ENCODE assay signal across 9 cellular contexts in genomic region chr7:2523461-2523905, GRCh38. TPM values are rescaled to one million over a fixed set of nuclear protein-coding genes. Genes with fewer than 3 reads are reported as not detected.
DNase-seq lines count a peak whose midpoint lies in the region; ATAC-seq and TF ChIP-seq lines count a peak whose summit lies in the region.
"Had no signal": no experiment of that assay in that cellular context is flagged by ENCODE, and none has a peak within 500 bp of the region (broad histone marks: within the 10 kb centered on the region; RNA-seq: fewer than 3 reads in every experiment).

No MANE protein-coding gene starts in this region.

- peaks cover 27 to 93% (median 61%) of the 10 kb centered on the region in 9 donors for H3K4me1 ChIP-seq in heart right ventricle
- H3K4me1 ChIP-seq in urinary bladder (ENCODE audit: insufficient read depth), result no peaks in the 10 kb centered on the region

- peak overlapping the region; percentile 97 for H3K4me3 Mint-ChIP-seq in activated T-helper 1 cell treated with anti-CD3 and anti-CD28 coated beads, Interleukin-12 subunit alpha, Interleukin-12 subunit beta, Interleukin-2, Interleukin-4 antibody, amounts not matched to agents 30 ng/mL and 10 ng/mL and 1 ng/mL, durations not matched to agents 14 hours and 24 hours and 36 hours

- peaks cover 0 to 33% (median 6%) of the 10 kb centered on the region in 7 donors for H3K27me3 ChIP-seq in heart right ventricle

- intact Hi-C loops in heart right ventricle (cut with DNase I) (loop anchor here in 4 of 10 donors (5.0 kb wide), 4 partner anchors 34 to 51 kb away; partner anchors contain the start of genes GRIFIN (in 2 of the 4), BRAT1 (in 1 of the 4) and IQCE (in 1 of the 4)), Right ventricle myocardium superior (cut with DNase I) (no loop called here), left colon (cut with DNase I, micrococcal nuclease) (no loop called here)
- intact Hi-C loops in activated T-helper 1 cell treated with anti-CD3 and anti-CD28 coated beads, Interleukin-12 subunit alpha, Interleukin-12 subunit beta, Interleukin-2, Interleukin-4 antibody, amounts not matched to agents 30 ng/mL and 10 ng/mL and 1 ng/mL, durations not matched to agents 14 hours and 24 hours and 36 hours (cut with micrococcal nuclease), result loop anchor here (5.0 kb wide), 2 partner anchors 991 to 1386 kb away; partner anchors contain the start of gene MAFK

- ATAC-seq in heart right ventricle (peak in 2 of 8 donors; percentile 3 to 5), Right ventricle myocardium superior (ENCODE audit: poor library complexity) (no peak), left colon (peak; percentile 46)

- peaks cover 43% of the 10 kb centered on the region for H3K4me1 Mint-ChIP-seq in activated T-helper 1 cell treated with anti-CD3 and anti-CD28 coated beads, Interleukin-12 subunit alpha, Interleukin-12 subunit beta, Interleukin-2, Interleukin-4 antibody, amounts not matched to agents 30 ng/mL and 10 ng/mL and 1 ng/mL, durations not matched to agents 14 hours and 24 hours and 36 hours (ENCODE audit: low read depth)

- H3K27me3 Mint-ChIP-seq in activated T-helper 1 cell treated with anti-CD3 and anti-CD28 coated beads, Interleukin-12 subunit alpha, Interleukin-12 subunit beta, Interleukin-2, Interleukin-4 antibody, amounts not matched to agents 30 ng/mL and 10 ng/mL and 1 ng/mL, durations not matched to agents 14 hours and 24 hours and 36 hours (ENCODE audit: insufficient read depth), result no peaks in the 10 kb centered on the region

- H3K27ac ChIP-seq in heart right ventricle, result peak overlapping the region in 9 of 10 donors; percentile 43 to 91 (median 81)
- H3K27ac ChIP-seq in urinary bladder (ENCODE audit: low read depth), result peak overlapping the region; percentile 72

- no peak for TF ChIP-seq CTCF in heart right ventricle (IDR thresholded peaks at IDR 0.05)

- H3K9me3 ChIP-seq in heart right ventricle, result no peaks in the 10 kb centered on the region

- H3K36me3 ChIP-seq in heart right ventricle, result peaks cover 0 to 38% (median 4%) of the 10 kb centered on the region in 9 donors
- H3K36me3 ChIP-seq in urinary bladder (ENCODE audit: insufficient read depth), result no peaks in the 10 kb centered on the region

- peaks cover 11% of the 10 kb centered on the region for H3K36me3 Mint-ChIP-seq in activated T-helper 1 cell treated with anti-CD3 and anti-CD28 coated beads, Interleukin-12 subunit alpha, Interleukin-12 subunit beta, Interleukin-2, Interleukin-4 antibody, amounts not matched to agents 30 ng/mL and 10 ng/mL and 1 ng/mL, durations not matched to agents 14 hours and 24 hours and 36 hours (ENCODE audit: low read depth)

- H3K4me3 ChIP-seq in heart right ventricle (peak overlapping the region in 9 of 10 donors; percentile 15 to 82 (median 67)), urinary bladder (ENCODE audit: low read depth, low read length) (peak overlapping the region; percentile 13)

- DNase-seq in heart right ventricle (no peak), Right ventricle myocardium superior (no peak), left colon (peak; percentile 68 to 70), NOMO-1 treated with DMSO at 0.1 percent for 48 hours (lab: John Stamatoyannopoulos, UW; ENCODE audit: unreplicated experiment) (no peak), globus pallidus (ENCODE audit: low spot score) (no peak), GDM1 (lab: John Stamatoyannopoulos, UW) (no peak)
- DNase-seq in activated T-helper 1 cell treated with anti-CD3 and anti-CD28 coated beads, Interleukin-12 subunit alpha, Interleukin-12 subunit beta, Interleukin-2, Interleukin-4 antibody, amounts not matched to agents 30 ng/mL and 10 ng/mL and 1 ng/mL, durations not matched to agents 14 hours and 24 hours and 36 hours (ENCODE audit: low spot score), result no peak

- H3K9me3 Mint-ChIP-seq in activated T-helper 1 cell treated with anti-CD3 and anti-CD28 coated beads, Interleukin-12 subunit alpha, Interleukin-12 subunit beta, Interleukin-2, Interleukin-4 antibody, amounts not matched to agents 30 ng/mL and 10 ng/mL and 1 ng/mL, durations not matched to agents 14 hours and 24 hours and 36 hours, result no peaks in the 10 kb centered on the region

- H3K27ac Mint-ChIP-seq in activated T-helper 1 cell treated with anti-CD3 and anti-CD28 coated beads, Interleukin-12 subunit alpha, Interleukin-12 subunit beta, Interleukin-2, Interleukin-4 antibody, amounts not matched to agents 30 ng/mL and 10 ng/mL and 1 ng/mL, durations not matched to agents 14 hours and 24 hours and 36 hours, result peak overlapping the region; percentile 95

- WGBS in heart right ventricle, 2 donors, result 23 to 29% methylated on average over 22 of the region's 22 CpGs
- 52% methylated on average over 22 of the region's 22 CpGs for WGBS in urinary bladder

RNA-seq across cellular contexts. Expression of gene LFNG, which starts 3.9 kb away (rescaled TPM):
- total RNA-seq in heart right ventricle (10 to 100 TPM in 4 of 10 donors, 1 to 10 TPM in 6; 2.4 to 11.8 (median 9.0) TPM), Right ventricle myocardium superior (4.6 TPM), left colon (10 to 100 TPM; 48.3 to 70.1 TPM), urinary bladder (16.8 TPM)
- polyA plus RNA-seq in heart right ventricle (10 to 100 TPM in 1 of 2 donors, 1 to 10 TPM in 1; 7.2 to 10.8 TPM), urinary bladder (10.7 TPM)
- total RNA-seq in activated T-helper 1 cell treated with anti-CD3 and anti-CD28 coated beads, Interleukin-12 subunit alpha, Interleukin-12 subunit beta, Interleukin-2, Interleukin-4 antibody, amounts not matched to agents 30 ng/mL and 10 ng/mL and 1 ng/mL, durations not matched to agents 14 hours and 24 hours and 36 hours, result 34.8 and 34.9 TPM in 2 replicates

RNA-seq across cellular contexts. Expression of gene BRAT1, which starts 31.8 kb away (rescaled TPM):
- total RNA-seq in heart right ventricle, result 10 to 100 TPM; 10.6 to 18.2 (median 12.8) TPM
- 10 to 100 TPM; 16.8 to 22.8 TPM for polyA plus RNA-seq in heart right ventricle
- 14.7 TPM for total RNA-seq in Right ventricle myocardium superior
- 39.2 and 42.9 TPM in 2 replicates for total RNA-seq in activated T-helper 1 cell treated with anti-CD3 and anti-CD28 coated beads, Interleukin-12 subunit alpha, Interleukin-12 subunit beta, Interleukin-2, Interleukin-4 antibody, amounts not matched to agents 30 ng/mL and 10 ng/mL and 1 ng/mL, durations not matched to agents 14 hours and 24 hours and 36 hours
- 10 to 100 TPM; 21.8 to 21.9 TPM for total RNA-seq in left colon
- 18.2 TPM for total RNA-seq in urinary bladder
- 30.9 TPM for polyA plus RNA-seq in urinary bladder

RNA-seq across cellular contexts. Expression of gene IQCE, which starts 35.3 kb away (rescaled TPM):
- total RNA-seq in heart right ventricle (10 to 100 TPM in 4 of 10 donors, 1 to 10 TPM in 6; 7.8 to 13.8 (median 9.4) TPM), Right ventricle myocardium superior (9.9 TPM), left colon (10 to 100 TPM; 28.5 to 30.5 TPM), urinary bladder (9.3 TPM)
- polyA plus RNA-seq in heart right ventricle (1 to 10 TPM; 4.2 to 5.0 TPM), urinary bladder (8.9 TPM)
- 10.5 and 11.1 TPM in 2 replicates for total RNA-seq in activated T-helper 1 cell treated with anti-CD3 and anti-CD28 coated beads, Interleukin-12 subunit alpha, Interleukin-12 subunit beta, Interleukin-2, Interleukin-4 antibody, amounts not matched to agents 30 ng/mL and 10 ng/mL and 1 ng/mL, durations not matched to agents 14 hours and 24 hours and 36 hours

RNA-seq across cellular contexts. Expression of gene GRIFIN, which starts 47.3 kb away (rescaled TPM):
- total RNA-seq in heart right ventricle (not detected), Right ventricle myocardium superior (not detected), left colon (not detected), urinary bladder (not detected)
- polyA plus RNA-seq in heart right ventricle (not detected), urinary bladder (not detected)
- total RNA-seq in activated T-helper 1 cell treated with anti-CD3 and anti-CD28 coated beads, Interleukin-12 subunit alpha, Interleukin-12 subunit beta, Interleukin-2, Interleukin-4 antibody, amounts not matched to agents 30 ng/mL and 10 ng/mL and 1 ng/mL, durations not matched to agents 14 hours and 24 hours and 36 hours, result not detected in 2 replicates
- total RNA-seq: T-helper 1 cell treated with Interleukin-12 subunit alpha and Interleukin-12 subunit beta and Interleukin-4 antibody, amounts not matched to agents 30 ng/mL and 1 ng/mL, for 36 hours had no signal

Comparison
In these comparisons a context has a peak if more than half of its experiments do, and no peak if none do; other contexts are left out.
1. DNase-seq: peak in left colon (2 of 2); none in heart right ventricle (0 of 2), Right ventricle myocardium superior (single experiment), activated T-helper 1 cell treated with anti-CD3 and anti-CD28 coated beads, Interleukin-12 subunit alpha, Interleukin-12 subunit beta, Interleukin-2, Interleukin-4 antibody, amounts not matched to agents 30 ng/mL and 10 ng/mL and 1 ng/mL, durations not matched to agents 14 hours and 24 hours and 36 hours (single experiment), NOMO-1 treated with DMSO at 0.1 percent for 48 hours (single experiment), globus pallidus (single experiment) and GDM1 (single experiment).